In the genomic region with DNA sequence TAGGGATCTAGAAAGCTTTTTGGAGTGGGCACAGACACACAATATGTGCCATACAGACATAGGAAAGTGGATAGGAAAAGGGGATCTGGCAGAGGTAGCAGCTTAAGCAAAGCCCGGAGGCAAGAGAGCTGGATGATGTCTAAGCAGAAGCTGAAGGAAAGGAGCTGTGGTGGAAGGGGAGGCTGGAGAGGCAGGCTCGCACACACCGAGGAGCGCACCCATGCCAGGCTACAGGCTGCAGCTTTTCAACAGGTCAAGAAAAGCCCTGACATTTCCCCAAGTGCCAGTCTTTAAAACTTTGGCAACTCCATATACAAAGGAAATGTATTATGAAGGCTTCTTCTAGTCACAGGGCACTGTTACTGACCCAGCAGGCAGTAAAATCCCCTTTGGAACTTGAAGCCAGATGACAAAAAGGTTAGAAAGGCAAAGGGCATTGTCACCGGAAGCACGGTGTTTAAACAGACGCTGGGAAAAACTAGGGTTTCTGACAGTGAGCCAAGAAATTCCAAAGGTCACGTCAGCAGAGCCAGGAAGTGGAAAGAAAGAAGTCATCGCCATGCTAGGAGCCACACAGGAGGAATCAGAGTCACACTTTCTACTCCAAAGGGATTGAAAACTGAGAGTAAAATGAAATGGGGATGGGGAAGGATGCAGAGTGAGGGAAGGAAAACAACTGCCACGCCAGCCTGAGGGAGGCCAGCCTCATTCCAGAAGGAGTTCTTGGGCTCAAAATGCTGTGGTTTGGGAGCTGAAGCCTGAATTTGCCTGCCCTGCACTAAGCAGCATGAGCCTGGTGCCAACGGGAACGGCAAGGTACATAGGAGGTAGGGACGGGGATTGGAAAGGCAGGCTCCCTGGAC, we compare ENCODE assay signal across 9 cellular contexts.
DNase-seq lines count a peak whose midpoint lies in the region; ATAC-seq, FAIRE-seq and TF ChIP-seq lines count a peak whose summit lies in the region.
"Had no signal": no experiment of that assay in that cellular context is flagged by ENCODE, and none has a peak within 500 bp of the region (broad histone marks: within the 10 kb centered on the region; RNA-seq: fewer than 3 reads in every experiment).

No MANE protein-coding gene starts in this region.

- 34 to 41% methylated on average over 10 to 13 of the region's 13 CpGs for WGBS in transverse colon (ENCODE audit: low coverage in 1 of 2), 2 donors

- H3K9me3 ChIP-seq in transverse colon, result no peaks in the 10 kb centered on the region

- FAIRE-seq in HTR-8/SVneo (lab: Jason Lieb, UNC), result no peak
- FAIRE-seq: frontal cortex had no signal

- peaks cover 24% of the 10 kb centered on the region for H3K4me1 Mint-ChIP-seq in brain

- intact Hi-C loops in transverse colon (cut with DNase I; ENCODE audit: low total_unique reads), result no loop called here

- H3K36me3 Mint-ChIP-seq in brain, result no peaks in the 10 kb centered on the region

- peak overlapping the region in 2 of 4 donors; percentile 28 to 33 for H3K4me3 ChIP-seq in transverse colon

- peak overlapping the region in 3 of 5 experiments; percentile 90 to 93 (median 91) for H3K27ac Mint-ChIP-seq in brain

- H3K4me1 ChIP-seq in transverse colon, result peaks cover 16 to 25% (median 19%) of the 10 kb centered on the region in 4 donors

- ATAC-seq in HG02885 (IDR thresholded peaks at IDR 0.05; ENCODE audit: poor library complexity, unreplicated experiment), result no peak

- peak overlapping the region in 3 of 5 experiments; percentile 39 to 68 (median 53) for H3K4me3 Mint-ChIP-seq in brain

- H3K9me3 Mint-ChIP-seq in brain, result peaks cover 0 to 7% (median 5%) of the 10 kb centered on the region in 5 experiments

- DNase-seq in HTR-8/SVneo (ENCODE audit: insufficient read length, low spot score) (peak; percentile 41), left kidney (ENCODE audit: low read depth, low spot score) (peak; percentile 93), transverse colon (peak; percentile 79), activated gamma-delta T cell (lab: John Stamatoyannopoulos, UW) (no peak), SKM-1 treated with dmso at 0.1 percent for 144 hours (lab: John Stamatoyannopoulos, UW; ENCODE audit: unreplicated experiment) (no peak)
- DNase-seq in activated effector memory CD4-positive, alpha-beta T cell treated with anti-CD3 and anti-CD28 coated beads, Interleukin-2, amount 50 U/mL, for 16 hours, result no peak

- no peak for TF ChIP-seq CTCF in brain (conservative IDR thresholded peaks at IDR 0.05)
- TF ChIP-seq CTCF in transverse colon (IDR thresholded peaks at IDR 0.05), result no peak

- H3K27ac ChIP-seq in transverse colon, result peak overlapping the region; percentile 83 to 94 (median 86)

- TF ChIP-seq POLR2A in transverse colon (IDR thresholded peaks at IDR 0.05), result peak; percentile 83

- no peaks in the 10 kb centered on the region for H3K36me3 ChIP-seq in transverse colon

- H3K27me3 ChIP-seq in transverse colon, result no peaks in the 10 kb centered on the region

- no peak for TF ChIP-seq EP300 in transverse colon (IDR thresholded peaks at IDR 0.05; ENCODE audit: low read depth)

- H3K27me3 Mint-ChIP-seq in brain, result peaks cover 7% of the 10 kb centered on the region

- in situ Hi-C loops in transverse colon (cut with MboI; ENCODE audit: low pct_ligation_motif_present in 1 of 4, low pct_unique_long_range_greater_than_20kb in 1 of 4, low sequenced_read_pairs in 3 of 4), result no loop called here

Comparison
In these comparisons a context has a peak if more than half of its experiments do, and no peak if none do; other contexts are left out.
1. DNase-seq: peak in HTR-8/SVneo (single experiment), left kidney (single experiment) and transverse colon (single experiment); none in activated gamma-delta T cell (single experiment), activated effector memory CD4-positive, alpha-beta T cell treated with anti-CD3 and anti-CD28 coated beads, Interleukin-2, amount 50 U/mL, for 16 hours (single experiment) and SKM-1 treated with dmso at 0.1 percent for 144 hours (single experiment).